ENCODE assay signal across 1 cellular context in the genomic region with DNA sequence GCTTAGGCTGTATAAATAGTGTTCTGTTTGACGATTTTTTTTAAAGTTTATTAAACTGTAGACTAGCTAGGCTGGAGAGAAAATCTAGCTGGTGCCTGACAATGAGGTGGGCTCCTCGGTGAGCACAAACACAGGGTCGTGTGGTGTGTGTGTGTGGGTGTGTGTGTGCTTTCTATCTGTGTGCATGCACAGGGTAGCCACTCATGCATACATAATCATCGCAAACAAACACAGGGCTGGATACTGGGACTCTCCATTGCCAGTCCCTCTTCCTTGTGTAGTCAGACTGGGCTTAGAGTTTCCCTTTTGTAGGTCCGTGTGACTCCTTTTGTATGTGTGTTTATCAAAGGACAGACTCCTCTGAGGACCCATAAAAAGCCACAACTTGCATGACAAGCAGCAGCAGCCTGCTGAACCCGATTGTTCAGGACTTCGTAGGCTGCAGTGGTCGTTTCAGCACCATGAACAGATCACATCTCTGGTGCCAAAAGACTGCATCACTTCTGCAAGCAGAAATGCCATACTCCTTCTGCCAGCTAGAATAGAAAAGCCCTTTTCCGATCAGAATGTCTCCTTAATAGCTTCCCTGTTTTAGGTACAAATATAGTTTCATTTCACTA.
A peak's percentile ranks its signal among the peaks of the same experiment; 100 is the strongest.
TF ChIP-seq lines count a peak whose summit lies in the region.

No MANE protein-coding gene starts in this region.

TF ChIP-seq in HepG2, 621 proteins besides CTCF, POLR2A, EP300 and RAD21 (continued from another document):
- TF ChIP-seq, protein P1, sequence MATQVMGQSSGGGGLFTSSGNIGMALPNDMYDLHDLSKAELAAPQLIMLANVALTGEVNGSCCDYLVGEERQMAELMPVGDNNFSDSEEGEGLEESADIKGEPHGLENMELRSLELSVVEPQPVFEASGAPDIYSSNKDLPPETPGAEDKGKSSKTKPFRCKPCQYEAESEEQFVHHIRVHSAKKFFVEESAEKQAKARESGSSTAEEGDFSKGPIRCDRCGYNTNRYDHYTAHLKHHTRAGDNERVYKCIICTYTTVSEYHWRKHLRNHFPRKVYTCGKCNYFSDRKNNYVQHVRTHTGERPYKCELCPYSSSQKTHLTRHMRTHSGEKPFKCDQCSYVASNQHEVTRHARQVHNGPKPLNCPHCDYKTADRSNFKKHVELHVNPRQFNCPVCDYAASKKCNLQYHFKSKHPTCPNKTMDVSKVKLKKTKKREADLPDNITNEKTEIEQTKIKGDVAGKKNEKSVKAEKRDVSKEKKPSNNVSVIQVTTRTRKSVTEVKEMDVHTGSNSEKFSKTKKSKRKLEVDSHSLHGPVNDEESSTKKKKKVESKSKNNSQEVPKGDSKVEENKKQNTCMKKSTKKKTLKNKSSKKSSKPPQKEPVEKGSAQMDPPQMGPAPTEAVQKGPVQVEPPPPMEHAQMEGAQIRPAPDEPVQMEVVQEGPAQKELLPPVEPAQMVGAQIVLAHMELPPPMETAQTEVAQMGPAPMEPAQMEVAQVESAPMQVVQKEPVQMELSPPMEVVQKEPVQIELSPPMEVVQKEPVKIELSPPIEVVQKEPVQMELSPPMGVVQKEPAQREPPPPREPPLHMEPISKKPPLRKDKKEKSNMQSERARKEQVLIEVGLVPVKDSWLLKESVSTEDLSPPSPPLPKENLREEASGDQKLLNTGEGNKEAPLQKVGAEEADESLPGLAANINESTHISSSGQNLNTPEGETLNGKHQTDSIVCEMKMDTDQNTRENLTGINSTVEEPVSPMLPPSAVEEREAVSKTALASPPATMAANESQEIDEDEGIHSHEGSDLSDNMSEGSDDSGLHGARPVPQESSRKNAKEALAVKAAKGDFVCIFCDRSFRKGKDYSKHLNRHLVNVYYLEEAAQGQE (IDR thresholded peaks at IDR 0.05; ENCODE audit: borderline replicate concordance in 1 of 2, low read depth in 1 of 2, low read length in 2 of 2) = peak; percentile 11 to 85
- no peak for TF ChIP-seq GPN1 (CRISPR knock-in tag; IDR thresholded peaks at IDR 0.05; ENCODE audit: borderline replicate concordance)
